Comparison of ENCODE assay signal across 23 cellular contexts in the genomic region with DNA sequence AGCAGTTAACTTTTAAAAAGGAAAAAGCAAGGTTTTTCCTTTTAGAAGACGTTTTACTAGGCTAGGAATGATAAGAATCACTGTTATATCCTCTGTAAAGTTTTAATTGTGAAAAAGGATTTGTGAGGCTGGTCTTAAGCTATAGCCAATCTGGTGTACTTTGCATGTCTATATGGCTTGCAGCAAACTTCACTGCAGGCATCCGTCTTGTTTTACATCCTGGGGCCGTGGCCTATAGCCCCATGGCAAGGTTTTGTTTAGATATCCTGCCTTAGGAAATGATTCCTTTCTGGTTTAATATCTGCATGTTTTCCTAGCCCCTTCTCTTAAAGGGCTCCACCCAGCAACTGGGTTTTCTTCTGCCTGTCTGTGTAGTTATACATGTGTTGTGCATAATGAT.
"Had no signal": no experiment of that assay in that cellular context is flagged by ENCODE, and none has a peak within 500 bp of the region (broad histone marks: within the 10 kb centered on the region; RNA-seq: fewer than 3 reads in every experiment).

No MANE protein-coding gene starts in this region.

- H3K4me1 Mint-ChIP-seq: activated B cell treated with CpG ODN at 0.5 μM for 24 hours; activated CD4-positive, alpha-beta T cell treated with anti-CD3 and anti-CD28 coated beads, Interleukin-2, amount 10 ng/mL, durations not matched to agents 24 days and 14 days; activated naive CD8-positive, alpha-beta T cell treated with anti-CD3 and anti-CD28 coated beads, Interleukin-2, amount 50 U/mL, for 24 hours; brain; central memory CD8-positive, alpha-beta T cell; T-helper 17 cell had no signal

- H3K36me3 Mint-ChIP-seq: activated naive CD4-positive, alpha-beta T cell treated with anti-CD3 and anti-CD28 coated beads, Interleukin-2, amount 50 U/mL, for 72 hours; brain had no signal

- DNase-seq: activated B cell treated with CpG ODN at 0.5 μM for 24 hours; activated CD4-positive, alpha-beta T cell treated with anti-CD3 and anti-CD28 coated beads for 1 hour; activated CD4-positive, alpha-beta T cell treated with anti-CD3 and anti-CD28 coated beads, Interleukin-2, amount 10 ng/mL, durations not matched to agents 24 days and 14 days; activated CD4-positive, alpha-beta T cell treated with anti-CD3 and anti-CD28 coated beads, Interleukin-2, amount 50 U/mL, for 48 hours; activated CD8-positive, alpha-beta memory T cell treated with anti-CD3 and anti-CD28 coated beads for 24 hours; activated effector memory CD4-positive, alpha-beta T cell treated with anti-CD3 and anti-CD28 coated beads, Interleukin-2, amount 50 U/mL, for 16 hours; activated naive CD4-positive, alpha-beta T cell treated with Interleukin-2 at 50 U/mL for 16 hours; activated naive CD8-positive, alpha-beta T cell treated with anti-CD3 and anti-CD28 coated beads, Interleukin-2, amount 50 U/mL, for 24 hours; activated T-cell treated with anti-CD3 and anti-CD28 coated beads, Interleukin-2, amount 50 U/mL, for 4 hours; amniotic stem cell; NCI-H1092; NCI-H1417; NCI-H1930; NCI-H2171; NCI-H2227 treated with DMSO at 0.1 percent for 48 hours; NCI-H526 treated with DMSO at 0.1 percent for 48 hours; SIG-M5; T-helper 17 cell; T-helper 9 cell had no signal

- H3K4me3 Mint-ChIP-seq: activated B cell treated with CpG ODN at 0.5 μM for 24 hours; activated CD4-positive, alpha-beta T cell treated with anti-CD3 and anti-CD28 coated beads, Interleukin-2, amount 10 ng/mL, durations not matched to agents 24 days and 14 days; activated naive CD8-positive, alpha-beta T cell treated with anti-CD3 and anti-CD28 coated beads, Interleukin-2, amount 50 U/mL, for 24 hours; activated T-cell treated with anti-CD3 and anti-CD28 coated beads, Interleukin-2, amount 50 U/mL, for 4 hours; brain; central memory CD8-positive, alpha-beta T cell; T-helper 17 cell had no signal

- H3K9me3 Mint-ChIP-seq: activated B cell treated with CpG ODN at 0.5 μM for 24 hours; activated CD4-positive, alpha-beta T cell treated with anti-CD3 and anti-CD28 coated beads, Interleukin-2, amount 10 ng/mL, durations not matched to agents 24 days and 14 days; activated naive CD8-positive, alpha-beta T cell treated with anti-CD3 and anti-CD28 coated beads, Interleukin-2, amount 50 U/mL, for 24 hours; activated T-cell treated with anti-CD3 and anti-CD28 coated beads, Interleukin-2, amount 50 U/mL, for 4 hours had no signal

- H3K27me3 Mint-ChIP-seq: activated B cell treated with CpG ODN at 0.5 μM for 24 hours had no signal

- H3K27ac Mint-ChIP-seq: activated B cell treated with CpG ODN at 0.5 μM for 24 hours; activated CD4-positive, alpha-beta T cell treated with anti-CD3 and anti-CD28 coated beads, Interleukin-2, amount 10 ng/mL, durations not matched to agents 24 days and 14 days; activated naive CD4-positive, alpha-beta T cell treated with anti-CD3 and anti-CD28 coated beads, Interleukin-2, amount 50 U/mL, for 72 hours; activated naive CD8-positive, alpha-beta T cell treated with anti-CD3 and anti-CD28 coated beads, Interleukin-2, amount 50 U/mL, for 24 hours; brain; T-helper 17 cell had no signal

- FAIRE-seq: astrocyte had no signal
